Comparison of ENCODE assay signal across 8 cellular contexts in genomic region chr17:7313028-7313889, GRCh38. TPM values are rescaled to one million over a fixed set of nuclear protein-coding genes. Genes with fewer than 3 reads are reported as not detected.
DNase-seq lines count a peak whose midpoint lies in the region; ATAC-seq and TF ChIP-seq lines count a peak whose summit lies in the region.

No MANE protein-coding gene starts in this region.

- H3K4me3 ChIP-seq in GM23248 = no peak overlapping the region
- no peak overlapping the region for H3K4me3 ChIP-seq in tibial nerve

- peaks cover 22% of the 10 kb centered on the region for H4K20me1 ChIP-seq in GM23248 (ENCODE audit: insufficient read depth)

- POLR2A ChIA-PET in activated CD4-positive, alpha-beta memory T cell treated with anti-CD3 and anti-CD28 coated beads, Interleukin-2, amount 10 ng/mL, durations not matched to agents 7 days and 5 days (lab: Charles Lee) = interaction anchor here (1.0 to 11.2 kb wide), 10 partner anchors 13 to 374 kb away, joined by 3 to 109 read pairs (median 8); partner anchors contain the start of genes ACAP1, GABARAP, KCTD11 and NEURL4

- in situ Hi-C loops in ACHN (cut with HindIII; ENCODE audit: low pct_ligation_motif_present, low pct_unique_long_range_greater_than_20kb, low sequenced_read_pairs) (no loop called here), GM23248 (cut with MboI) (no loop called here)

- H3K9ac ChIP-seq in GM23248 = peak overlapping the region; percentile 81; the same call in 1 of the 2 replicates

- WGBS in GM23248 (ENCODE audit: low coverage in 1 of 2, low lambda C conversion rate in 2 of 2, missing lambda C conversion rate in 2 of 2), 2 experiments = 95 to 99% methylated on average over 7 of the region's 7 CpGs
- WGBS in tibial nerve, 2 donors = 88 to 94% methylated on average over 7 of the region's 7 CpGs

- H3K27ac Mint-ChIP-seq in activated CD4-positive, alpha-beta memory T cell treated with anti-CD3 and anti-CD28 coated beads, Interleukin-2, amount 10 ng/mL, durations not matched to agents 7 days and 5 days = peak overlapping the region; percentile 79
- H3K27ac Mint-ChIP-seq in glutamatergic neuron (ENCODE audit: unreplicated experiment) = peak overlapping the region; percentile 59

- no peaks in the 10 kb centered on the region for H3K27me3 Mint-ChIP-seq in activated CD4-positive, alpha-beta memory T cell treated with anti-CD3 and anti-CD28 coated beads, Interleukin-2, amount 10 ng/mL, durations not matched to agents 7 days and 5 days
- H3K27me3 Mint-ChIP-seq in glutamatergic neuron (ENCODE audit: unreplicated experiment) = peaks cover 12% of the 10 kb centered on the region

- H3K27ac ChIP-seq in GM23248 (peak overlapping the region; percentile 67), tibial nerve (no peak overlapping the region)

- DNase-seq in ACHN (peak; percentile 26), GM23248 (peak; percentile 38), glutamatergic neuron (no peak), hypothalamus (lab: John Stamatoyannopoulos, UW) (no peak), tibial nerve (ENCODE audit: low spot score in 2 of 2) (no peak), cerebellum (ENCODE audit: low spot score) (no peak)
- DNase-seq in activated CD4-positive, alpha-beta memory T cell treated with anti-CD3 and anti-CD28 coated beads, Interleukin-2, amount 10 ng/mL, durations not matched to agents 7 days and 5 days = no peak

- H3K4me1 Mint-ChIP-seq in activated CD4-positive, alpha-beta memory T cell treated with anti-CD3 and anti-CD28 coated beads, Interleukin-2, amount 10 ng/mL, durations not matched to agents 7 days and 5 days = peaks cover 70% of the 10 kb centered on the region
- peaks cover 20% of the 10 kb centered on the region for H3K4me1 Mint-ChIP-seq in glutamatergic neuron (ENCODE audit: low read depth, unreplicated experiment)

- H3K79me2 ChIP-seq in GM23248 (ENCODE audit: insufficient read depth) = peaks cover 66% of the 10 kb centered on the region

- H2AFZ ChIP-seq in GM23248 = no peak overlapping the region

- H3K9me3 Mint-ChIP-seq in activated CD4-positive, alpha-beta memory T cell treated with anti-CD3 and anti-CD28 coated beads, Interleukin-2, amount 10 ng/mL, durations not matched to agents 7 days and 5 days = no peaks in the 10 kb centered on the region
- H3K9me3 Mint-ChIP-seq in glutamatergic neuron (ENCODE audit: unreplicated experiment) = peaks cover 23% of the 10 kb centered on the region

- no peak for TF ChIP-seq EP300 in tibial nerve (IDR thresholded peaks at IDR 0.05)

- H3K27me3 ChIP-seq in GM23248 (replicated peaks; ENCODE audit: insufficient read depth) = no peaks in the 10 kb centered on the region
- no peaks in the 10 kb centered on the region for H3K27me3 ChIP-seq in tibial nerve

- H3K9me2 ChIP-seq in GM23248 (ENCODE audit: insufficient read depth) = no peaks in the 10 kb centered on the region

- peaks cover 68% of the 10 kb centered on the region for H3K36me3 Mint-ChIP-seq in activated CD4-positive, alpha-beta memory T cell treated with anti-CD3 and anti-CD28 coated beads, Interleukin-2, amount 10 ng/mL, durations not matched to agents 7 days and 5 days (ENCODE audit: low read depth)
- peaks cover 10% of the 10 kb centered on the region for H3K36me3 Mint-ChIP-seq in glutamatergic neuron (ENCODE audit: unreplicated experiment)

- CTCF ChIA-PET in activated CD4-positive, alpha-beta memory T cell treated with anti-CD3 and anti-CD28 coated beads, Interleukin-2, amount 10 ng/mL, durations not matched to agents 7 days and 5 days (lab: Charles Lee) = interaction anchor here (0.7 to 6.0 kb wide), 8 partner anchors 8 to 267 kb away, joined by 3 to 39 read pairs (median 4); partner anchors contain the start of genes ACAP1 and NEURL4

- ATAC-seq in HG02763 (IDR thresholded peaks at IDR 0.05; ENCODE audit: unreplicated experiment) = no peak

- no peak for TF ChIP-seq POLR2A in tibial nerve (IDR thresholded peaks at IDR 0.05)

- peaks cover 61% of the 10 kb centered on the region for H3F3A ChIP-seq in GM23248 (ENCODE audit: insufficient read depth)

- peaks cover 42% of the 10 kb centered on the region for H3K36me3 ChIP-seq in GM23248 (ENCODE audit: low read depth)
- H3K36me3 ChIP-seq in tibial nerve = peaks cover 7 to 72% (median 28%) of the 10 kb centered on the region in 3 donors

- H3K9me3 ChIP-seq in GM23248 (ENCODE audit: low read depth) (no peaks in the 10 kb centered on the region), tibial nerve (no peaks in the 10 kb centered on the region)

- peak overlapping the region; percentile 93 for H3K4me2 ChIP-seq in GM23248 (ENCODE audit: unreplicated experiment)

- H3K4me3 Mint-ChIP-seq in activated CD4-positive, alpha-beta memory T cell treated with anti-CD3 and anti-CD28 coated beads, Interleukin-2, amount 10 ng/mL, durations not matched to agents 7 days and 5 days = peak overlapping the region; percentile 80
- H3K4me3 Mint-ChIP-seq in glutamatergic neuron (ENCODE audit: unreplicated experiment) = peak overlapping the region; percentile 89

- H3K4me1 ChIP-seq in GM23248 (ENCODE audit: insufficient read depth) (peaks cover 45% of the 10 kb centered on the region), tibial nerve (peaks cover 0 to 70% (median 38%) of the 10 kb centered on the region in 4 donors)

- TF ChIP-seq CTCF in glutamatergic neuron (IDR thresholded peaks at IDR 0.05; ENCODE audit: partially characterized antibody, unreplicated experiment) (no peak), tibial nerve (IDR thresholded peaks at IDR 0.05) (no peak)

RNA-seq across cellular contexts. Expression of gene GPS2, which starts 1.9 kb away (rescaled TPM):
- 50.1 and 81.3 TPM in 2 replicates for total RNA-seq in GM23248 (2014; rRNA removed; shearing (Covaris generic))
- 53.8 and 59.4 TPM in 2 replicates for polyA plus RNA-seq in GM23248 (2016; fragmentation: Nextera tagmentation; extraction: Ambion mirVana)
- 10 to 100 TPM; 69.8 to 74.7 TPM for total RNA-seq in activated CD4-positive, alpha-beta memory T cell treated with anti-CD3 and anti-CD28 coated beads, Interleukin-2, amount 10 ng/mL, durations not matched to agents 7 days and 5 days
- total RNA-seq in glutamatergic neuron (ENCODE audit: unreplicated experiment) (98.3 TPM), tibial nerve (100 to 1,000 TPM in 1 of 4 donors, 10 to 100 TPM in 3; 36.1 to 108 (median 57.3) TPM), cerebellum (29.2 TPM)

RNA-seq across cellular contexts. Expression of gene EIF5A, which starts 5.8 kb away (rescaled TPM):
- 869 and 956 TPM in 2 replicates for total RNA-seq in GM23248 (2014; rRNA removed; shearing (Covaris generic))
- 998 and 1,047 TPM in 2 replicates for polyA plus RNA-seq in GM23248 (2016; fragmentation: Nextera tagmentation; extraction: Ambion mirVana)
- 100 to 1,000 TPM; 419 to 420 TPM for total RNA-seq in activated CD4-positive, alpha-beta memory T cell treated with anti-CD3 and anti-CD28 coated beads, Interleukin-2, amount 10 ng/mL, durations not matched to agents 7 days and 5 days
- total RNA-seq in glutamatergic neuron (ENCODE audit: unreplicated experiment) (347 TPM), tibial nerve (100 to 1,000 TPM; 106 to 278 (median 132) TPM), cerebellum (81.6 TPM)

RNA-seq across cellular contexts. Expression of gene NEURL4, which starts 15.9 kb away (rescaled TPM):
- 12.8 and 20.1 TPM in 2 replicates for total RNA-seq in GM23248 (2014; rRNA removed; shearing (Covaris generic))
- 2.0 and 2.1 TPM in 2 replicates for polyA plus RNA-seq in GM23248 (2016; fragmentation: Nextera tagmentation; extraction: Ambion mirVana)
- 10 to 100 TPM; 28.4 to 31.2 TPM for total RNA-seq in activated CD4-positive, alpha-beta memory T cell treated with anti-CD3 and anti-CD28 coated beads, Interleukin-2, amount 10 ng/mL, durations not matched to agents 7 days and 5 days
- 97.6 TPM for total RNA-seq in glutamatergic neuron (ENCODE audit: unreplicated experiment)
- 10 to 100 TPM; 16.2 to 40.2 (median 27.5) TPM for total RNA-seq in tibial nerve
- 35.4 TPM for total RNA-seq in cerebellum

RNA-seq across cellular contexts. Expression of gene YBX2, which starts 18.8 kb away (rescaled TPM):
- 0.22 TPM in 1 of 2 replicates, not detected in the other for total RNA-seq in GM23248 (2014; rRNA removed; shearing (Covaris generic))
- polyA plus RNA-seq in GM23248 (2016; fragmentation: Nextera tagmentation; extraction: Ambion mirVana) = not detected in 2 replicates
- total RNA-seq in activated CD4-positive, alpha-beta memory T cell treated with anti-CD3 and anti-CD28 coated beads, Interleukin-2, amount 10 ng/mL, durations not matched to agents 7 days and 5 days = 1 to 10 TPM; 1.5 to 1.6 TPM
- 1.3 TPM for total RNA-seq in glutamatergic neuron (ENCODE audit: unreplicated experiment)
- total RNA-seq in tibial nerve = 1 to 10 TPM in 1 of 4 donors, under 1 TPM in 3; under 0.01 to 2.1 (median 0.52) TPM
- 1.5 TPM for total RNA-seq in cerebellum

RNA-seq across cellular contexts. Expression of gene ACAP1, which starts 23.1 kb away (rescaled TPM):
- total RNA-seq in GM23248 (2014; rRNA removed; shearing (Covaris generic)) = 0.89 and 4.4 TPM in 2 replicates
- 15.6 and 15.7 TPM in 2 replicates for polyA plus RNA-seq in GM23248 (2016; fragmentation: Nextera tagmentation; extraction: Ambion mirVana)
- total RNA-seq in activated CD4-positive, alpha-beta memory T cell treated with anti-CD3 and anti-CD28 coated beads, Interleukin-2, amount 10 ng/mL, durations not matched to agents 7 days and 5 days = 100 to 1,000 TPM; 682 to 709 TPM
- total RNA-seq in glutamatergic neuron (ENCODE audit: unreplicated experiment) = not detected
- total RNA-seq in tibial nerve = 10 to 100 TPM in 3 of 4 donors, 1 to 10 TPM in 1; 8.1 to 33.1 (median 11.2) TPM
- 0.45 TPM for total RNA-seq in cerebellum

Comparison
In these comparisons a context has a peak if more than half of its experiments do, and no peak if none do; other contexts are left out.
1. DNase-seq: peak in ACHN (single experiment) and GM23248 (single experiment); none in activated CD4-positive, alpha-beta memory T cell treated with anti-CD3 and anti-CD28 coated beads, Interleukin-2, amount 10 ng/mL, durations not matched to agents 7 days and 5 days (single experiment), glutamatergic neuron (single experiment), hypothalamus (0 of 51), tibial nerve (0 of 2) and cerebellum (single experiment).